In genomic region chr2:121281107-121281506, GRCh38 we compare ENCODE assay signal across 26 cellular contexts. TPM values are rescaled to one million over a fixed set of nuclear protein-coding genes. Genes with fewer than 3 reads are reported as not detected.
DNase-seq lines count a peak whose midpoint lies in the region; ATAC-seq, FAIRE-seq and TF ChIP-seq lines count a peak whose summit lies in the region.
"Had no signal": no experiment of that assay in that cellular context is flagged by ENCODE, and none has a peak within 500 bp of the region (broad histone marks: within the 10 kb centered on the region; RNA-seq: fewer than 3 reads in every experiment).

No MANE protein-coding gene starts in this region.

- H3K27ac ChIP-seq in A549 (peak overlapping the region; percentile 8 to 83; a peak in 1 of 6 replicates), MM.1S (ENCODE audit: low read length) (no peak overlapping the region), kidney (ENCODE audit: low read depth in 2 of 2, low read length in 2 of 2) (peak overlapping the region; percentile 66), sigmoid colon (no peak overlapping the region), Karpas-422 (ENCODE audit: low read length) (no peak overlapping the region)
- H3K27ac ChIP-seq in CD8-positive, alpha-beta T cell (ENCODE audit: low read depth, low read length), result no peak overlapping the region
- H3K27ac ChIP-seq: 22Rv1, GM23248 had no signal

- CTCF ChIA-PET in A549 (lab: Yijun Ruan, JAX), result interaction anchor here (0.6 to 1.0 kb wide), 4 partner anchors 9 to 119 kb away, joined by 3 read pairs; no protein-coding TSS in a partner anchor
- CTCF ChIA-PET in CD8-positive, alpha-beta T cell (lab: Charles Lee), result interaction anchor here (0.7 kb wide), 1 partner anchor 156 kb away, joined by 3 read pairs; no protein-coding TSS in a partner anchor

- intact Hi-C loops in kidney (cut with DNase I) (no loop called here), sigmoid colon (cut with DNase I) (no loop called here)
- intact Hi-C loops in CD8-positive, alpha-beta T cell (cut with DNase I, micrococcal nuclease), result no loop called here

- H3F3A ChIP-seq in MM.1S (ENCODE audit: insufficient read depth, low read length), result no peaks in the 10 kb centered on the region

- H3K27me3 ChIP-seq in MM.1S (replicated peaks; ENCODE audit: insufficient read depth, low read length) (no peaks in the 10 kb centered on the region), sigmoid colon (peaks cover 10 to 47% (median 32%) of the 10 kb centered on the region in 3 donors), Karpas-422 (ENCODE audit: low read length) (no peaks in the 10 kb centered on the region)
- H3K27me3 ChIP-seq in CD8-positive, alpha-beta T cell (ENCODE audit: insufficient read depth, low read length), result no peaks in the 10 kb centered on the region

- H3K36me3 Mint-ChIP-seq in CD8-positive, alpha-beta T cell, result no peaks in the 10 kb centered on the region
- H3K36me3 Mint-ChIP-seq: CD4-positive, alpha-beta memory T cell had no signal

- H3K27ac Mint-ChIP-seq in CD8-positive, alpha-beta T cell, result no peak overlapping the region
- H3K27ac Mint-ChIP-seq: CD4-positive, alpha-beta memory T cell; H9 had no signal

- DNase-seq in A549 (ENCODE audit: low read depth in 1 of 2, low spot score in 1 of 2) (no peak), MM.1S (no peak), kidney (no peak), sigmoid colon (peak; percentile 43), H54 (ENCODE audit: insufficient read length, low spot score) (no peak), Karpas-422 (no peak)
- no peak for DNase-seq in CD8-positive, alpha-beta T cell
- DNase-seq: ACHN; AML-193; C1 segment of cervical spinal cord; Caco-2; CD4-positive, alpha-beta memory T cell; DMS 273 treated with DMSO at 0.1 percent for 48 hours; DMS79; EL; GDM1; GM23248; H9 had no signal

- H3K9ac ChIP-seq in MM.1S (ENCODE audit: low read length) (no peak overlapping the region), kidney (ENCODE audit: low read length in 2 of 2) (peak overlapping the region in 1 of 2 donors; percentile 40), Karpas-422 (ENCODE audit: low read length) (no peak overlapping the region)
- H3K9ac ChIP-seq: GM23248 had no signal

- peaks cover 6% of the 10 kb centered on the region for H3K4me1 Mint-ChIP-seq in CD8-positive, alpha-beta T cell (ENCODE audit: low read depth)

- no peaks in the 10 kb centered on the region for H4K20me1 ChIP-seq in MM.1S (ENCODE audit: insufficient read depth, low read length)
- no peaks in the 10 kb centered on the region for H4K20me1 ChIP-seq in Karpas-422 (ENCODE audit: insufficient read depth, low read depth, low read length)

- POLR2A ChIA-PET in A549 (lab: Yijun Ruan, JAX), result no interaction called here
- POLR2A ChIA-PET in CD8-positive, alpha-beta T cell (lab: Charles Lee), result no interaction called here

- H3K9me2 ChIP-seq in MM.1S (replicated peaks; ENCODE audit: insufficient read depth, low read length) (no peaks in the 10 kb centered on the region), Karpas-422 (replicated peaks; ENCODE audit: insufficient read depth, low read length) (no peaks in the 10 kb centered on the region)

- no peaks in the 10 kb centered on the region for H3K79me2 ChIP-seq in MM.1S (ENCODE audit: low read length)
- H3K79me2 ChIP-seq in Karpas-422 (ENCODE audit: low read length), result no peaks in the 10 kb centered on the region

- FAIRE-seq in A549 (lab: Jason Lieb, UNC), result no peak
- no peak for FAIRE-seq in kidney (lab: Jason Lieb, UNC)
- no peak for FAIRE-seq in H54 (lab: Jason Lieb, UNC)
- FAIRE-seq: A204.1, D721Med, GM12878, GM18507, H1 had no signal

- TF ChIP-seq CTCF in A549 (IDR thresholded peaks at IDR 0.05) (no peak), MM.1S (IDR thresholded peaks at IDR 0.05; ENCODE audit: low read length) (no peak), kidney (IDR thresholded peaks at IDR 0.05; ENCODE audit: borderline replicate concordance, extremely low read depth, insufficient read depth) (no peak), sigmoid colon (IDR thresholded peaks at IDR 0.05) (no peak)
- no peak for TF ChIP-seq CTCF in CD8-positive, alpha-beta T cell (IDR thresholded peaks at IDR 0.05)

- no peaks in the 10 kb centered on the region for H3K9me3 ChIP-seq in A549
- H3K9me3 ChIP-seq in MM.1S (replicated peaks; ENCODE audit: insufficient read depth, low read length), result no peaks in the 10 kb centered on the region
- H3K9me3 ChIP-seq in kidney (ENCODE audit: control insufficient read depth in 1 of 2, low read length in 2 of 2), result no peaks in the 10 kb centered on the region
- no peaks in the 10 kb centered on the region for H3K9me3 ChIP-seq in sigmoid colon
- no peaks in the 10 kb centered on the region for H3K9me3 ChIP-seq in Karpas-422 (ENCODE audit: low read length)
- H3K9me3 ChIP-seq in CD8-positive, alpha-beta T cell (ENCODE audit: low read length), result no peaks in the 10 kb centered on the region
- H3K9me3 ChIP-seq: Caco-2 had no signal

- H3K9me3 Mint-ChIP-seq in CD8-positive, alpha-beta T cell, result no peaks in the 10 kb centered on the region

- peaks cover 31% of the 10 kb centered on the region for H3K4me1 ChIP-seq in A549
- no peaks in the 10 kb centered on the region for H3K4me1 ChIP-seq in MM.1S (ENCODE audit: low read length)
- H3K4me1 ChIP-seq in kidney (ENCODE audit: control insufficient read depth in 1 of 2, insufficient read depth in 1 of 2, low read depth in 1 of 2, low read length in 2 of 2), result peaks cover 14 to 17% of the 10 kb centered on the region in 2 donors
- peaks cover 0 to 15% (median 12%) of the 10 kb centered on the region in 4 donors for H3K4me1 ChIP-seq in sigmoid colon
- H3K4me1 ChIP-seq in Karpas-422 (ENCODE audit: low read length), result no peaks in the 10 kb centered on the region
- no peaks in the 10 kb centered on the region for H3K4me1 ChIP-seq in CD8-positive, alpha-beta T cell (ENCODE audit: insufficient read depth, low read length)

- TF ChIP-seq EP300 in A549 (IDR thresholded peaks at IDR 0.05) (no peak), sigmoid colon (IDR thresholded peaks at IDR 0.05) (no peak)

- no peak for ATAC-seq in A549
- no peak for ATAC-seq in CD8-positive, alpha-beta T cell
- no peak for ATAC-seq in GM19035 (IDR thresholded peaks at IDR 0.05; ENCODE audit: unreplicated experiment)
- ATAC-seq: GM12878, HCT116 had no signal

- WGBS in A549 (ENCODE audit: missing lambda C conversion rate), result 95% methylated on average over 19 of the region's 19 CpGs
- WGBS in sigmoid colon, 2 donors, result 80 to 88% methylated on average over 19 of the region's 19 CpGs

- H3K27me3 Mint-ChIP-seq in CD8-positive, alpha-beta T cell (ENCODE audit: low read depth), result peaks cover 34% of the 10 kb centered on the region

- no peak for TF ChIP-seq POLR2A in A549 (IDR thresholded peaks at IDR 0.05; ENCODE audit: low read length)
- no peak for TF ChIP-seq POLR2A in sigmoid colon (IDR thresholded peaks at IDR 0.05)
- TF ChIP-seq POLR2A in H54 (IDR thresholded peaks at IDR 0.05; ENCODE audit: low read depth, low read length), result no peak

- no peak overlapping the region for H3K4me3 ChIP-seq in A549
- no peak overlapping the region for H3K4me3 ChIP-seq in MM.1S (ENCODE audit: low read length)
- peak overlapping the region; percentile 74 to 95 for H3K4me3 ChIP-seq in kidney (ENCODE audit: low read length in 2 of 2)
- no peak overlapping the region for H3K4me3 ChIP-seq in sigmoid colon
- H3K4me3 ChIP-seq in Karpas-422 (ENCODE audit: low read length), result no peak overlapping the region
- H3K4me3 ChIP-seq in CD8-positive, alpha-beta T cell (ENCODE audit: low read depth, low read length), result no peak overlapping the region
- H3K4me3 ChIP-seq: GM12878, GM23248 had no signal

- no peak for TF ChIP-seq RAD21 in A549 (conservative IDR thresholded peaks at IDR 0.05 in 1 of 2, IDR thresholded peaks at IDR 0.05 in 1 of 2)

- H3K4me2 ChIP-seq in A549 (no peak overlapping the region; the same call in 2 of the 3 replicates), MM.1S (ENCODE audit: low read depth, low read length) (no peak overlapping the region), Karpas-422 (ENCODE audit: low read depth, low read length, poor library complexity, severe bottlenecking) (no peak overlapping the region)

- H3K4me3 Mint-ChIP-seq in CD8-positive, alpha-beta T cell, result no peak overlapping the region
- H3K4me3 Mint-ChIP-seq: CD4-positive, alpha-beta memory T cell; H9 had no signal

- H3K36me3 ChIP-seq in MM.1S (replicated peaks; ENCODE audit: insufficient read depth, low read length) (no peaks in the 10 kb centered on the region), kidney (ENCODE audit: control insufficient read depth in 1 of 2, insufficient read depth in 2 of 2, low read length in 2 of 2) (peaks cover 2 to 9% of the 10 kb centered on the region in 2 donors), sigmoid colon (no peaks in the 10 kb centered on the region), Karpas-422 (ENCODE audit: insufficient read depth, low read length) (no peaks in the 10 kb centered on the region)
- no peaks in the 10 kb centered on the region for H3K36me3 ChIP-seq in CD8-positive, alpha-beta T cell (ENCODE audit: insufficient read depth, low read length)

- H2AFZ ChIP-seq in MM.1S (ENCODE audit: low read length) (peak overlapping the region; percentile 42; the same call in 1 of the 2 replicates), Karpas-422 (ENCODE audit: low read length) (no peak overlapping the region)
- H2AFZ ChIP-seq: GM23248 had no signal

TF ChIP-seq in A549, 52 proteins besides CTCF, POLR2A, EP300 and RAD21 (continues in another document):
- TF ChIP-seq CBX2 (IDR thresholded peaks at IDR 0.05; ENCODE audit: borderline replicate concordance, low read depth), result no peak
- no peak for TF ChIP-seq ZFP36 (IDR thresholded peaks at IDR 0.05; ENCODE audit: borderline replicate concordance, partially characterized antibody)
- no peak for TF ChIP-seq RCOR1 (IDR thresholded peaks at IDR 0.05; ENCODE audit: low read depth, low read length)
- no peak for TF ChIP-seq CHD2 (IDR thresholded peaks at IDR 0.05; ENCODE audit: low read length, partially characterized antibody)
- TF ChIP-seq HOXB13 (CRISPR knock-in tag; IDR thresholded peaks at IDR 0.05; ENCODE audit: low read depth), result no peak
- no peak for TF ChIP-seq EHF (CRISPR knock-in tag; IDR thresholded peaks at IDR 0.05)
- no peak for TF ChIP-seq NPAS2 (CRISPR knock-in tag; IDR thresholded peaks at IDR 0.05; ENCODE audit: borderline replicate concordance)
- no peak for TF ChIP-seq HOXB5 (CRISPR knock-in tag; IDR thresholded peaks at IDR 0.05)
- no peak for TF ChIP-seq KDM1A (IDR thresholded peaks at IDR 0.05; ENCODE audit: low read depth)
- TF ChIP-seq RARB (CRISPR knock-in tag; IDR thresholded peaks at IDR 0.05), result no peak

RNA-seq across cellular contexts. Expression of gene TFCP2L1, which starts 3.9 kb away (rescaled TPM):
- 3.1 and 4.3 TPM in 2 replicates for polyA plus RNA-seq in A549 (2011; rRNA removed)
- polyA plus RNA-seq in A549 (2012; cell fraction: cytosol; rRNA removed), result 1.0 and 1.1 TPM in 2 replicates
- polyA plus RNA-seq in A549 (2012; cell fraction: nucleus; rRNA removed), result 2.3 and 3.5 TPM in 2 replicates
- polyA plus RNA-seq in A549 (2017; fragmentation: RNase III; extraction: RNeasy Plus Mini Kit Qiagen cat#74134 plus additional on column Dnase treatment), result 1.1 to 1.3 TPM (median 1.1 TPM) in 3 replicates
- polyA minus RNA-seq in A549 (2011; rRNA and poly(A)+ RNA removed), result 8.6 and 11.6 TPM in 2 replicates
- total RNA-seq in kidney, result 172 TPM
- polyA plus RNA-seq in kidney (ENCODE audit: insufficient read depth, low read depth, low replicate concordance), result 44.4 TPM
- under 1 TPM; 0.14 to 0.55 (median 0.43) TPM for total RNA-seq in sigmoid colon
- polyA plus RNA-seq in sigmoid colon, result 10 to 100 TPM in 2 of 3 donors, 1 to 10 TPM in 1; 7.2 to 35.5 (median 29.1) TPM
- total RNA-seq in Karpas-422 (2014; rRNA removed; shearing (Covaris generic); ENCODE audit: low replicate concordance), result not detected in 2 replicates
- total RNA-seq in CD8-positive, alpha-beta T cell, result under 1 TPM; 0.19 to 0.22 TPM
- total RNA-seq: GM23248 had no signal
- polyA plus RNA-seq: CD4-positive, alpha-beta memory T cell; GM23248 had no signal

Comparison
In these comparisons a context has a peak if more than half of its experiments do, and no peak if none do; other contexts are left out.
1. H3K27ac ChIP-seq: peak in A549 (2 of 2) and kidney (2 of 2); none in MM.1S (single experiment), sigmoid colon (0 of 4), Karpas-422 (single experiment) and CD8-positive, alpha-beta T cell (single experiment).
2. H3K4me3 ChIP-seq: peak in kidney (2 of 2); none in A549 (single experiment), MM.1S (single experiment), sigmoid colon (0 of 4), Karpas-422 (single experiment) and CD8-positive, alpha-beta T cell (single experiment).
3. RNA of gene TFCP2L1, which starts 3.9 kb away (total RNA-seq): 172 TPM in kidney (single experiment); 0.14 to 0.55 TPM in sigmoid colon, 0.19 to 0.22 TPM in CD8-positive, alpha-beta T cell and not detected in Karpas-422; every median in the first group is over 100 times any median in the second.